Comparison of ENCODE assay signal across 1 cellular context in genomic region chr10:118754556-118755423, GRCh38.
TF ChIP-seq lines count a peak whose summit lies in the region.

TSS of gene CACUL1 (minus strand) at chr10:118754970. CDS start at chr10:118754762, 208 bp downstream.

TF ChIP-seq in HepG2, 621 proteins besides CTCF, POLR2A, EP300 and RAD21 (continued from another document and continues in another):
- TF ChIP-seq ZXDC (CRISPR knock-in tag; IDR thresholded peaks at IDR 0.05): no peak
- no peak for TF ChIP-seq HNF4A (CRISPR knock-in tag; IDR thresholded peaks at IDR 0.05)
- TF ChIP-seq PBX3 (CRISPR knock-in tag; IDR thresholded peaks at IDR 0.05; ENCODE audit: borderline replicate concordance): no peak
- TF ChIP-seq GATA4 (IDR thresholded peaks at IDR 0.05; ENCODE audit: borderline replicate concordance, low read depth): no peak
- TF ChIP-seq DPF2 (CRISPR knock-in tag; IDR thresholded peaks at IDR 0.05; ENCODE audit: borderline replicate concordance, low read depth): no peak
- no peak for TF ChIP-seq PREB (CRISPR knock-in tag; IDR thresholded peaks at IDR 0.05)
- no peak for TF ChIP-seq ZNF260 (CRISPR knock-in tag; IDR thresholded peaks at IDR 0.05; ENCODE audit: borderline replicate concordance, low read depth)
- TF ChIP-seq ZNF891 (CRISPR knock-in tag; IDR thresholded peaks at IDR 0.05): no peak
- 0 out of 2 replicates have a peak, but pooled peaks have one; percentile 55 for TF ChIP-seq ZFP1 (CRISPR knock-in tag; IDR thresholded peaks at IDR 0.05)
- no peak for TF ChIP-seq MTF1 (CRISPR knock-in tag; IDR thresholded peaks at IDR 0.05)
- peak; percentile 64 for TF ChIP-seq ISL2 (CRISPR knock-in tag; IDR thresholded peaks at IDR 0.05)
- TF ChIP-seq ZNF20 (CRISPR knock-in tag; IDR thresholded peaks at IDR 0.05): peak; percentile 37; the same call in 1 of the 2 replicates
- TF ChIP-seq ARNT (IDR thresholded peaks at IDR 0.05): no peak
- 0 out of 2 replicates have a peak, but pooled peaks have one; percentile 32 for TF ChIP-seq ZNF263 (CRISPR knock-in tag; IDR thresholded peaks at IDR 0.05)
- no peak for TF ChIP-seq XBP1 (CRISPR knock-in tag; IDR thresholded peaks at IDR 0.05)
- TF ChIP-seq TGIF2 (CRISPR knock-in tag; IDR thresholded peaks at IDR 0.05): no peak; the same call in 1 of the 2 replicates
- TF ChIP-seq MXD1 (CRISPR knock-in tag; IDR thresholded peaks at IDR 0.05): no peak; the same call in 1 of the 2 replicates
- peak; percentile 95; the same call in 1 of the 2 replicates for TF ChIP-seq ARID2 (CRISPR knock-in tag; IDR thresholded peaks at IDR 0.05; ENCODE audit: borderline replicate concordance)
- TF ChIP-seq KMT2A (CRISPR knock-in tag; IDR thresholded peaks at IDR 0.05): peak; percentile 96
- TF ChIP-seq CREM (IDR thresholded peaks at IDR 0.05): peak; percentile 65
- TF ChIP-seq CREM (CRISPR knock-in tag; IDR thresholded peaks at IDR 0.05): no peak
- peak; percentile 96 for TF ChIP-seq FOSL2 (CRISPR knock-in tag; IDR thresholded peaks at IDR 0.05)
- 0 out of 2 replicates have a peak, but pooled peaks have one; percentile 33 for TF ChIP-seq HOXD1 (CRISPR knock-in tag; IDR thresholded peaks at IDR 0.05)
- 0 out of 2 replicates have a peak, but pooled peaks have one; percentile 7 for TF ChIP-seq ZNF616 (CRISPR knock-in tag; IDR thresholded peaks at IDR 0.05; ENCODE audit: low read depth)
- no peak for TF ChIP-seq PHB2 (IDR thresholded peaks at IDR 0.05; ENCODE audit: partially characterized antibody)
- no peak for TF ChIP-seq CREB3 (CRISPR knock-in tag; IDR thresholded peaks at IDR 0.05)
- TF ChIP-seq TEAD2 (CRISPR knock-in tag; IDR thresholded peaks at IDR 0.05): no peak
- no peak for TF ChIP-seq ZNF136 (CRISPR knock-in tag; IDR thresholded peaks at IDR 0.05; ENCODE audit: low read depth)
- TF ChIP-seq ZNF441 (CRISPR knock-in tag; IDR thresholded peaks at IDR 0.05; ENCODE audit: borderline replicate concordance): peak; percentile 77; the same call in 1 of the 2 replicates
- TF ChIP-seq TP53 (CRISPR knock-in tag; conservative IDR thresholded peaks at IDR 0.05): no peak
- no peak for TF ChIP-seq ZBTB44 (CRISPR knock-in tag; IDR thresholded peaks at IDR 0.05)
- peak; percentile 40; the same call in 1 of the 2 replicates for TF ChIP-seq ZNF350 (CRISPR knock-in tag; IDR thresholded peaks at IDR 0.05; ENCODE audit: borderline replicate concordance, low read depth)
- TF ChIP-seq LCORL (IDR thresholded peaks at IDR 0.05): no peak
- TF ChIP-seq LCORL (CRISPR knock-in tag; IDR thresholded peaks at IDR 0.05): peak; percentile 75
- TF ChIP-seq RERE (CRISPR knock-in tag; IDR thresholded peaks at IDR 0.05; ENCODE audit: low read depth): no peak
- TF ChIP-seq ZBED4 (CRISPR knock-in tag; IDR thresholded peaks at IDR 0.05; ENCODE audit: borderline replicate concordance): peak; percentile 41; the same call in 1 of the 2 replicates
- TF ChIP-seq ZBTB8A (CRISPR knock-in tag; IDR thresholded peaks at IDR 0.05; ENCODE audit: borderline replicate concordance, low read depth): no peak
- no peak for TF ChIP-seq PHF21A (CRISPR knock-in tag; IDR thresholded peaks at IDR 0.05)
- TF ChIP-seq ZUFSP (CRISPR knock-in tag; IDR thresholded peaks at IDR 0.05; ENCODE audit: borderline replicate concordance): no peak
- TF ChIP-seq ATF5 (CRISPR knock-in tag; IDR thresholded peaks at IDR 0.05; ENCODE audit: low read depth): no peak
